Comparison of ENCODE assay signal across 8 cellular contexts in genomic region chr4:73257242-73257994, GRCh38. TPM values are rescaled to one million over a fixed set of nuclear protein-coding genes. Genes with fewer than 3 reads are reported as not detected.
A peak's percentile ranks its signal among the peaks of the same experiment; 100 is the strongest.
DNase-seq lines count a peak whose midpoint lies in the region; ATAC-seq and TF ChIP-seq lines count a peak whose summit lies in the region.

No MANE protein-coding gene starts in this region.

- DNase-seq in NCI-H524 (lab: John Stamatoyannopoulos, UW) (peak; percentile 69 to 78), dermis microvascular lymphatic vessel endothelial cell (ENCODE audit: low read depth in 2 of 2) (peak; percentile 80 to 90), right lobe of liver (peak; percentile 73 to 85 (median 77))
- peak; percentile 90 for DNase-seq in activated CD4-positive, alpha-beta T cell treated with anti-CD3 and anti-CD28 coated beads, Interleukin-2, amount 10 ng/mL, durations not matched to agents 24 days and 14 days
- DNase-seq in stimulated activated CD4-positive, alpha-beta T cell treated with anti-CD3 and anti-CD28 coated beads, Interleukin-4, amount 100 ng/mL, for 1 hour: peak; percentile 54

- H3K36me3 ChIP-seq in right lobe of liver: no peaks in the 10 kb centered on the region

- H3K27ac Mint-ChIP-seq in activated CD4-positive, alpha-beta T cell treated with anti-CD3 and anti-CD28 coated beads, Interleukin-2, amount 10 ng/mL, durations not matched to agents 24 days and 14 days: peak overlapping the region; percentile 98

- H3K9me3 ChIP-seq in right lobe of liver: no peaks in the 10 kb centered on the region

- TF ChIP-seq CTCF in GM12874 (IDR thresholded peaks at IDR 0.05; ENCODE audit: insufficient read depth, low read depth, low read length) (peak; percentile 69), right lobe of liver (IDR thresholded peaks at IDR 0.05) (peak; percentile 67 to 83 (median 78))

- TF ChIP-seq POLR2A in right lobe of liver (IDR thresholded peaks at IDR 0.05): peak; percentile 44

- H3K36me3 Mint-ChIP-seq in activated CD4-positive, alpha-beta T cell treated with anti-CD3 and anti-CD28 coated beads, Interleukin-2, amount 10 ng/mL, durations not matched to agents 24 days and 14 days (ENCODE audit: low read depth): peaks cover 32% of the 10 kb centered on the region

- no peaks in the 10 kb centered on the region for H3K27me3 Mint-ChIP-seq in activated CD4-positive, alpha-beta T cell treated with anti-CD3 and anti-CD28 coated beads, Interleukin-2, amount 10 ng/mL, durations not matched to agents 24 days and 14 days

- no peaks in the 10 kb centered on the region for H3K9me3 Mint-ChIP-seq in activated CD4-positive, alpha-beta T cell treated with anti-CD3 and anti-CD28 coated beads, Interleukin-2, amount 10 ng/mL, durations not matched to agents 24 days and 14 days

- peak overlapping the region; percentile 72 to 85 (median 81) for H3K4me3 ChIP-seq in right lobe of liver

- intact Hi-C loops in activated CD4-positive, alpha-beta T cell treated with anti-CD3 and anti-CD28 coated beads, Interleukin-2, amount 10 ng/mL, durations not matched to agents 24 days and 14 days (cut with micrococcal nuclease): loop anchor here (1.0 to 5.0 kb wide), 5 partner anchors 11 to 555 kb away; no protein-coding TSS in a partner anchor
- intact Hi-C loops in right lobe of liver (cut with DNase I): no loop called here

- H3K4me1 Mint-ChIP-seq in activated CD4-positive, alpha-beta T cell treated with anti-CD3 and anti-CD28 coated beads, Interleukin-2, amount 10 ng/mL, durations not matched to agents 24 days and 14 days: peaks cover 44% of the 10 kb centered on the region

- 0% methylated on average over 16 of the region's 16 CpGs for WGBS in right lobe of liver (ENCODE audit: insufficient coverage, low coverage, low lambda C conversion rate, missing lambda C conversion rate)

- H3K4me1 ChIP-seq in right lobe of liver: peaks cover 0 to 45% (median 12%) of the 10 kb centered on the region in 4 donors

- peak overlapping the region; percentile 97 for H3K4me3 Mint-ChIP-seq in activated CD4-positive, alpha-beta T cell treated with anti-CD3 and anti-CD28 coated beads, Interleukin-2, amount 10 ng/mL, durations not matched to agents 24 days and 14 days

- H3K27me3 ChIP-seq in right lobe of liver: no peaks in the 10 kb centered on the region

- ATAC-seq in HG03378 (IDR thresholded peaks at IDR 0.05; ENCODE audit: unreplicated experiment) (peak; percentile 46), right lobe of liver (peak; percentile 65 to 78 (median 68)), GM19397 (IDR thresholded peaks at IDR 0.05; ENCODE audit: unreplicated experiment) (no peak)

- peak overlapping the region; percentile 91 to 99 (median 97) for H3K27ac ChIP-seq in right lobe of liver

RNA-seq across cellular contexts. Expression of gene ANKRD17, which starts 1.2 kb away (rescaled TPM):
- total RNA-seq in activated CD4-positive, alpha-beta T cell treated with anti-CD3 and anti-CD28 coated beads, Interleukin-2, amount 10 ng/mL, durations not matched to agents 24 days and 14 days: 67.4 and 76.5 TPM in 2 replicates
- total RNA-seq in dermis microvascular lymphatic vessel endothelial cell (43.0 and 62.1 TPM in 2 replicates), right lobe of liver (10 to 100 TPM; 25.1 to 34.0 (median 28.1) TPM)
